7 cellular contexts compared by ENCODE assay signal in the genomic region with DNA sequence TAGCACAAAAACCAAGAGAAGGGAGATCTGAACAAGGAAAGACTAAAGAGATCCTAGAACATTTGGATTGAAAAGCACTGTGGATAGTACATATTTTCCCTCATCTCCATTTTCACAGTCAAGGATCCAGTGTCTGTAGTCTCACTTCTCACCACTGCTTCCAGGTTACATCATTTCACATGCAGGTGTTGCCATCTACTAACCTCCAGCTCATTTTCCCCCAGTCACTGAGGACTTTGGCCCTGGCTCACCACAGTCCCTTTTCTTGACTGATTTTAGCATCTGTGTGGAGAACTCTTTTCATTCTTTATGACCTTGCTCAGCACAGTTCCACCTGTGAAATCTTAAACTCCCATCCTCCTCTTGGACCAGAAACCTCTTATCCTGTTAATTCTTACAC. TPM values are rescaled to one million over a fixed set of nuclear protein-coding genes. Genes with fewer than 3 reads are reported as not detected.
A peak's percentile ranks its signal among the peaks of the same experiment; 100 is the strongest.
DNase-seq lines count a peak whose midpoint lies in the region; ATAC-seq, FAIRE-seq and TF ChIP-seq lines count a peak whose summit lies in the region.
"Not testable (repeated sequence)": the region's sequence is repeated elsewhere in the genome, so short reads cannot be mapped to it uniquely, and the experiment has no call there.
"Had no signal": no experiment of that assay in that cellular context is flagged by ENCODE, and none has a peak within 500 bp of the region (broad histone marks: within the 10 kb centered on the region; RNA-seq: fewer than 3 reads in every experiment).

No MANE protein-coding gene starts in this region.

- not testable (repeated sequence) for H3K36me3 ChIP-seq in HEK293 (ENCODE audit: control insufficient read depth in 2 of 2, insufficient read depth in 1 of 2, low read length in 2 of 2); bronchial epithelial cell (ENCODE audit: control insufficient read depth, insufficient read depth, low read length); endothelial cell of umbilical vein (ENCODE audit: control insufficient read depth in 2 of 2, extremely low read depth in 1 of 2, insufficient read depth in 2 of 2, low read length in 2 of 2)
- H3K36me3 ChIP-seq in liver (ENCODE audit: control insufficient read depth in 4 of 4, insufficient read depth in 3 of 4, low read depth in 1 of 4, low read length in 3 of 4), result peaks cover 2 to 19% (median 4%) of the 10 kb centered on the region in 4 donors

- POLR2A ChIA-PET in HEK293 (lab: Yijun Ruan, JAX), result not testable (repeated sequence)
- POLR2A ChIA-PET in endothelial cell of umbilical vein (lab: Charles Lee), result interaction anchor here (0.6 kb wide), 1 partner anchor 562 kb away, joined by 3 read pairs; no protein-coding TSS in a partner anchor

- TF ChIP-seq RAD21 in liver (IDR thresholded peaks at IDR 0.05), result peak in 1 of 2 donors; percentile 12

- H3K27ac ChIP-seq in HEK293 (ENCODE audit: extremely low read depth, low read depth, low read length); endothelial cell of umbilical vein (ENCODE audit: insufficient read depth, low read depth, low read length); liver (ENCODE audit: low read depth in 1 of 2, low read length in 2 of 2): not testable (repeated sequence)

- not testable (repeated sequence) for H3K4me3 ChIP-seq in HEK293 (ENCODE audit: low read depth, low read length); bronchial epithelial cell (ENCODE audit: low read depth, low read length); endothelial cell of umbilical vein (replicated peaks in 1 of 3; ENCODE audit: insufficient read depth in 1 of 3, low read depth in 1 of 3, low read length in 3 of 3); liver (ENCODE audit: low read depth in 1 of 3, low read length in 3 of 3)

- not testable (repeated sequence) for H3K79me2 ChIP-seq in endothelial cell of umbilical vein (ENCODE audit: control insufficient read depth, insufficient read depth, low read length)

- not testable (repeated sequence) for H3K9me3 ChIP-seq in HEK293 (ENCODE audit: control insufficient read depth, insufficient read depth, low read depth, low read length); endothelial cell of umbilical vein (replicated peaks; ENCODE audit: control insufficient read depth, insufficient read depth, low read length); liver (ENCODE audit: control insufficient read depth in 4 of 4, low read length in 3 of 4)

- H3K36me3 Mint-ChIP-seq in activated CD4-positive, alpha-beta T cell treated with anti-CD3 and anti-CD28 coated beads, Interleukin-2, amount 10 ng/mL, durations not matched to agents 24 days and 14 days (ENCODE audit: low read depth), result not testable (repeated sequence)
- H3K36me3 Mint-ChIP-seq in stimulated activated effector memory CD8-positive, alpha-beta T cell treated with anti-CD3 and anti-CD28 coated beads, Interleukin-12 subunit alpha, Interleukin-12 subunit beta, amount 100 ng/mL, for 72 hours, result peaks cover 11% of the 10 kb centered on the region

- not testable (repeated sequence) for H4K20me1 ChIP-seq in endothelial cell of umbilical vein (replicated peaks; ENCODE audit: control insufficient read depth, extremely low read depth, insufficient read depth, low read length)

- not testable (repeated sequence) for H3K27me3 ChIP-seq in bronchial epithelial cell (ENCODE audit: control insufficient read depth, insufficient read depth, low read length); endothelial cell of umbilical vein (ENCODE audit: control insufficient read depth in 2 of 2, insufficient read depth in 2 of 2, low read length in 2 of 2); liver (ENCODE audit: control insufficient read depth in 4 of 4, insufficient read depth in 4 of 4, low read length in 3 of 4)

- H3K4me3 Mint-ChIP-seq in activated CD4-positive, alpha-beta T cell treated with anti-CD3 and anti-CD28 coated beads, Interleukin-2, amount 10 ng/mL, durations not matched to agents 24 days and 14 days; stimulated activated effector memory CD8-positive, alpha-beta T cell treated with anti-CD3 and anti-CD28 coated beads, Interleukin-12 subunit alpha, Interleukin-12 subunit beta, amount 100 ng/mL, for 72 hours: not testable (repeated sequence)

- not testable (repeated sequence) for ATAC-seq in stimulated activated effector memory CD8-positive, alpha-beta T cell treated with anti-CD3 and anti-CD28 coated beads, Interleukin-12 subunit alpha, Interleukin-12 subunit beta, amount 100 ng/mL, for 72 hours

- H3K4me1 Mint-ChIP-seq in activated CD4-positive, alpha-beta T cell treated with anti-CD3 and anti-CD28 coated beads, Interleukin-2, amount 10 ng/mL, durations not matched to agents 24 days and 14 days; stimulated activated effector memory CD8-positive, alpha-beta T cell treated with anti-CD3 and anti-CD28 coated beads, Interleukin-12 subunit alpha, Interleukin-12 subunit beta, amount 100 ng/mL, for 72 hours: not testable (repeated sequence)

- H2AFZ ChIP-seq in endothelial cell of umbilical vein (ENCODE audit: low read depth, low read length), result not testable (repeated sequence)

- not testable (repeated sequence) for H3K9me1 ChIP-seq in endothelial cell of umbilical vein (replicated peaks; ENCODE audit: control insufficient read depth, extremely low read depth, insufficient read depth, low read length)

- H3K4me1 ChIP-seq in HEK293 (ENCODE audit: control insufficient read depth, insufficient read depth, low read length); endothelial cell of umbilical vein (ENCODE audit: control insufficient read depth, extremely low read depth, insufficient read depth, low read length); liver (ENCODE audit: control insufficient read depth in 4 of 4, insufficient read depth in 4 of 4, low read length in 3 of 4): not testable (repeated sequence)

- not testable (repeated sequence) for H3K27me3 Mint-ChIP-seq in activated CD4-positive, alpha-beta T cell treated with anti-CD3 and anti-CD28 coated beads, Interleukin-2, amount 10 ng/mL, durations not matched to agents 24 days and 14 days

- CTCF ChIA-PET in HEK293 (lab: Yijun Ruan, JAX), result interaction anchor here (0.6 kb wide), 1 partner anchor 13 kb away, joined by 3 read pairs; no protein-coding TSS in a partner anchor
- CTCF ChIA-PET in endothelial cell of umbilical vein (lab: Charles Lee), result not testable (repeated sequence)

- BruUV-seq in endothelial cell of umbilical vein (replicated peaks; lab: Mats Ljungman, UMichigan), result not testable (repeated sequence)

- not testable (repeated sequence) for H3K27ac Mint-ChIP-seq in activated CD4-positive, alpha-beta T cell treated with anti-CD3 and anti-CD28 coated beads, Interleukin-2, amount 10 ng/mL, durations not matched to agents 24 days and 14 days
- H3K27ac Mint-ChIP-seq in stimulated activated effector memory CD8-positive, alpha-beta T cell treated with anti-CD3 and anti-CD28 coated beads, Interleukin-12 subunit alpha, Interleukin-12 subunit beta, amount 100 ng/mL, for 72 hours, result peak overlapping the region; percentile 10

- TF ChIP-seq POLR2A in endothelial cell of umbilical vein (IDR thresholded peaks at IDR 0.05; ENCODE audit: low read depth, low read length), result not testable (repeated sequence)

- not testable (repeated sequence) for H3K9ac ChIP-seq in endothelial cell of umbilical vein (replicated peaks; ENCODE audit: extremely low read depth, insufficient read depth, low read length); liver (ENCODE audit: low read depth in 1 of 2, low read length in 2 of 2)

- FAIRE-seq in bronchial epithelial cell (lab: Jason Lieb, UNC) (peak; percentile 86), endothelial cell of umbilical vein (lab: Jason Lieb, UNC) (peak; percentile 79)

- peak; percentile 19 for DNase-seq in activated CD4-positive, alpha-beta T cell treated with anti-CD3 and anti-CD28 coated beads, Interleukin-2, amount 10 ng/mL, durations not matched to agents 24 days and 14 days
- DNase-seq in bronchial epithelial cell (ENCODE audit: low read depth); endothelial cell of umbilical vein (ENCODE audit: low read depth, low spot score); stimulated activated effector memory CD8-positive, alpha-beta T cell treated with anti-CD3 and anti-CD28 coated beads, Interleukin-12 subunit alpha, Interleukin-12 subunit beta, amount 100 ng/mL, for 72 hours (ENCODE audit: low spot score in 2 of 2): not testable (repeated sequence)

- dilution Hi-C loops in endothelial cell of umbilical vein (cut with MboI; ENCODE audit: extremely low pct_ligation_motif_present, low sequenced_read_pairs), result not testable (repeated sequence)

- intact Hi-C loops in activated CD4-positive, alpha-beta T cell treated with anti-CD3 and anti-CD28 coated beads, Interleukin-2, amount 10 ng/mL, durations not matched to agents 24 days and 14 days (cut with micrococcal nuclease); endothelial cell of umbilical vein (cut with micrococcal nuclease): not testable (repeated sequence)

- not testable (repeated sequence) for H3K9me3 Mint-ChIP-seq in activated CD4-positive, alpha-beta T cell treated with anti-CD3 and anti-CD28 coated beads, Interleukin-2, amount 10 ng/mL, durations not matched to agents 24 days and 14 days; stimulated activated effector memory CD8-positive, alpha-beta T cell treated with anti-CD3 and anti-CD28 coated beads, Interleukin-12 subunit alpha, Interleukin-12 subunit beta, amount 100 ng/mL, for 72 hours

- not testable (repeated sequence) for TF ChIP-seq CTCF in HEK293 (tag by site-specific recombination; IDR thresholded peaks at IDR 0.05); bronchial epithelial cell (IDR thresholded peaks at IDR 0.05; ENCODE audit: insufficient read depth, low read length, severe bottlenecking); endothelial cell of umbilical vein (IDR thresholded peaks at IDR 0.05; ENCODE audit: extremely low read depth in 1 of 2, insufficient read depth in 1 of 2, low read depth in 1 of 2, low read length in 2 of 2); liver (IDR thresholded peaks at IDR 0.05; ENCODE audit: low read depth, low read length, missing input control)

- not testable (repeated sequence) for H3K4me2 ChIP-seq in endothelial cell of umbilical vein (ENCODE audit: insufficient read depth, low read length)

RNA-seq across cellular contexts. Expression of a gene that starts 21.5 kb away (rescaled TPM):
- 24.6 and 28.0 TPM in 2 replicates for total RNA-seq in activated CD4-positive, alpha-beta T cell treated with anti-CD3 and anti-CD28 coated beads, Interleukin-2, amount 10 ng/mL, durations not matched to agents 24 days and 14 days
- 57.6 and 72.7 TPM in 2 replicates for total RNA-seq in bronchial epithelial cell
- 29.2 and 30.2 TPM in 2 replicates for total RNA-seq in endothelial cell of umbilical vein
- polyA plus RNA-seq in endothelial cell of umbilical vein, result 24.4 and 25.2 TPM in 2 replicates
- 22.9 and 29.6 TPM in 2 replicates for polyA plus RNA-seq in endothelial cell of umbilical vein (2011; cell fraction: cytosol; rRNA removed)
- 87.1 and 87.6 TPM in 2 replicates for polyA plus RNA-seq in endothelial cell of umbilical vein (2011; cell fraction: nucleus; rRNA removed)
- polyA plus RNA-seq in endothelial cell of umbilical vein (2012), result 21.5 and 27.7 TPM in 2 replicates
- polyA minus RNA-seq in endothelial cell of umbilical vein, result 32.9 and 44.2 TPM in 2 replicates
- polyA minus RNA-seq in endothelial cell of umbilical vein (2011; cell fraction: cytosol; rRNA and poly(A)+ RNA removed), result 21.4 TPM
- polyA minus RNA-seq in endothelial cell of umbilical vein (2011; cell fraction: nucleus; rRNA and poly(A)+ RNA removed), result 43.5 and 49.6 TPM in 2 replicates
- total RNA-seq in liver, result 10 to 100 TPM; 88.9 to 89.0 TPM
- 10 to 100 TPM; 41.1 to 99.0 TPM for polyA plus RNA-seq in liver

RNA-seq across cellular contexts. Expression of a gene that starts 53.6 kb away (rescaled TPM):
- total RNA-seq in activated CD4-positive, alpha-beta T cell treated with anti-CD3 and anti-CD28 coated beads, Interleukin-2, amount 10 ng/mL, durations not matched to agents 24 days and 14 days, result 0.95 and 0.96 TPM in 2 replicates
- 0.90 and 1.1 TPM in 2 replicates for total RNA-seq in bronchial epithelial cell
- total RNA-seq in endothelial cell of umbilical vein, result 1.2 and 1.6 TPM in 2 replicates
- polyA plus RNA-seq in endothelial cell of umbilical vein, result 0.22 and 0.77 TPM in 2 replicates
- 0.20 and 0.30 TPM in 2 replicates for polyA plus RNA-seq in endothelial cell of umbilical vein (2011; cell fraction: cytosol; rRNA removed)
- polyA plus RNA-seq in endothelial cell of umbilical vein (2011; cell fraction: nucleus; rRNA removed), result 1.8 and 2.3 TPM in 2 replicates
- polyA plus RNA-seq in endothelial cell of umbilical vein (2012), result 0.47 and 0.68 TPM in 2 replicates
- polyA minus RNA-seq in endothelial cell of umbilical vein, result 1.2 and 1.7 TPM in 2 replicates
- polyA minus RNA-seq in endothelial cell of umbilical vein (2011; cell fraction: cytosol; rRNA and poly(A)+ RNA removed), result not detected
- 0.91 and 2.2 TPM in 2 replicates for polyA minus RNA-seq in endothelial cell of umbilical vein (2011; cell fraction: nucleus; rRNA and poly(A)+ RNA removed)
- total RNA-seq in liver, result 1 to 10 TPM; 1.9 to 4.1 TPM
- 1 to 10 TPM in 1 of 2 donors, under 1 TPM in 1; 0.36 to 3.2 TPM for polyA plus RNA-seq in liver
- total RNA-seq: H9 had no signal

RNA-seq across cellular contexts. Expression of a gene that starts 58.5 kb away (rescaled TPM):
- total RNA-seq in activated CD4-positive, alpha-beta T cell treated with anti-CD3 and anti-CD28 coated beads, Interleukin-2, amount 10 ng/mL, durations not matched to agents 24 days and 14 days, result 52.8 and 58.4 TPM in 2 replicates
- total RNA-seq in bronchial epithelial cell (1.8 and 2.2 TPM in 2 replicates), endothelial cell of umbilical vein (16.4 and 18.3 TPM in 2 replicates), liver (10 to 100 TPM in 1 of 2 donors, 1 to 10 TPM in 1; 1.7 to 16.5 TPM)
- polyA plus RNA-seq in endothelial cell of umbilical vein (9.1 and 12.5 TPM in 2 replicates), liver (1 to 10 TPM; 1.3 to 1.7 TPM)
- polyA plus RNA-seq in endothelial cell of umbilical vein (2011; cell fraction: cytosol; rRNA removed), result 13.4 and 16.1 TPM in 2 replicates
- polyA plus RNA-seq in endothelial cell of umbilical vein (2011; cell fraction: nucleus; rRNA removed), result 23.0 and 24.0 TPM in 2 replicates
- 7.3 and 14.7 TPM in 2 replicates for polyA plus RNA-seq in endothelial cell of umbilical vein (2012)
- 10.7 and 11.1 TPM in 2 replicates for polyA minus RNA-seq in endothelial cell of umbilical vein
- polyA minus RNA-seq in endothelial cell of umbilical vein (2011; cell fraction: cytosol; rRNA and poly(A)+ RNA removed), result 7.7 TPM
- 13.5 and 18.6 TPM in 2 replicates for polyA minus RNA-seq in endothelial cell of umbilical vein (2011; cell fraction: nucleus; rRNA and poly(A)+ RNA removed)
